Comparison of ENCODE assay signal across 1 cellular context in the genomic region with DNA sequence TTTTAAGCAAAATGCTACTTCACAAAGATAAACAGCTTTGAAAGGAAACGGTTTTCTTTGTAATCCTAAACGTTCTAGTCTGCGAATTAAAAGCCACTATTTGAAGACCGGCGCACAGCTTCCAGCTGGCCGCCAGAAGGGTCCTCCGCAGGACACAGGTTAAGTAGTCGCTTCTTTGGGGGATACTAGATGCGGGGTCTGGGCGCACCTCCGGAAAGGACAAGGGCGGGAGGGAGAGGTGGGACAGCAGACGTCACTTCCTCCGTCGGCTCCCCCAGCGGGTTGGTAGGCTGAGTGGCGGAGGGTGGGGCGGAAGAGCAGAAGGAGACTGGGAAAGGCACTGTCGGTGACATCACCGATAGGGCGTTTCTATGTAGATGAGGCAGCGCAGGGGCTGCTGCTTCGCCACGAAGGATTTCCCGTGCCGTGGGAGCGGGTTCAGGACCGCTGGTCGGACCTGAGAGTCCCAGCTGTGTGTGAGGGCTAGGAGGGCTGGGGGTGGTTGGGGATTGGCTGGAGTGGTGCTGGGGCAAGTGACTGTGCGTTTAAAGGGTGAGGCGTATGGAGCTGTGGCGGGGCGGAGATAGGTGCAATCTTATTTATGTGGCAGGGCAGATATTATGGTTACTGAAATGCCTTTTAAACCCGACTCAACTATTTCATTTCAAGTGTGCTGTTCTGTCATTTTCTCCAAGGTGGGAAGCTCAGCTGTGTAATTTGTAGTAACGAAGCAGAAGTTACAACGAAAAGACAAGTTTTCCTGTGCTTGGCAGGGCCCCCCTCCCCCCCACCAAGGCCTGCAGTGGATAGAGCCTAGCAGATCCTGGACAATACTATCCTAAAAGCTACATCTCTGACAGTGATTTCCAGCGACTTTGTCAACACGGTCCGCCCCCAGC.
TF ChIP-seq lines count a peak whose summit lies in the region.
"Not testable (repeated sequence)": the region's sequence is repeated elsewhere in the genome, so short reads cannot be mapped to it uniquely, and the experiment has no call there.

No MANE protein-coding gene starts in this region.

TF ChIP-seq in K562, 482 proteins besides CTCF, POLR2A, EP300 and RAD21 (continued from another document and continues in another):
- TF ChIP-seq, protein P1, sequence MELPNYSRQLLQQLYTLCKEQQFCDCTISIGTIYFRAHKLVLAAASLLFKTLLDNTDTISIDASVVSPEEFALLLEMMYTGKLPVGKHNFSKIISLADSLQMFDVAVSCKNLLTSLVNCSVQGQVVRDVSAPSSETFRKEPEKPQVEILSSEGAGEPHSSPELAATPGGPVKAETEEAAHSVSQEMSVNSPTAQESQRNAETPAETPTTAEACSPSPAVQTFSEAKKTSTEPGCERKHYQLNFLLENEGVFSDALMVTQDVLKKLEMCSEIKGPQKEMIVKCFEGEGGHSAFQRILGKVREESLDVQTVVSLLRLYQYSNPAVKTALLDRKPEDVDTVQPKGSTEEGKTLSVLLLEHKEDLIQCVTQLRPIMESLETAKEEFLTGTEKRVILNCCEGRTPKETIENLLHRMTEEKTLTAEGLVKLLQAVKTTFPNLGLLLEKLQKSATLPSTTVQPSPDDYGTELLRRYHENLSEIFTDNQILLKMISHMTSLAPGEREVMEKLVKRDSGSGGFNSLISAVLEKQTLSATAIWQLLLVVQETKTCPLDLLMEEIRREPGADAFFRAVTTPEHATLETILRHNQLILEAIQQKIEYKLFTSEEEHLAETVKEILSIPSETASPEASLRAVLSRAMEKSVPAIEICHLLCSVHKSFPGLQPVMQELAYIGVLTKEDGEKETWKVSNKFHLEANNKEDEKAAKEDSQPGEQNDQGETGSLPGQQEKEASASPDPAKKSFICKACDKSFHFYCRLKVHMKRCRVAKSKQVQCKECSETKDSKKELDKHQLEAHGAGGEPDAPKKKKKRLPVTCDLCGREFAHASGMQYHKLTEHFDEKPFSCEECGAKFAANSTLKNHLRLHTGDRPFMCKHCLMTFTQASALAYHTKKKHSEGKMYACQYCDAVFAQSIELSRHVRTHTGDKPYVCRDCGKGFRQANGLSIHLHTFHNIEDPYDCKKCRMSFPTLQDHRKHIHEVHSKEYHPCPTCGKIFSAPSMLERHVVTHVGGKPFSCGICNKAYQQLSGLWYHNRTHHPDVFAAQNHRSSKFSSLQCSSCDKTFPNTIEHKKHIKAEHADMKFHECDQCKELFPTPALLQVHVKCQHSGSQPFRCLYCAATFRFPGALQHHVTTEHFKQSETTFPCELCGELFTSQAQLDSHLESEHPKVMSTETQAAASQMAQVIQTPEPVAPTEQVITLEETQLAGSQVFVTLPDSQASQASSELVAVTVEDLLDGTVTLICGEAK (IDR thresholded peaks at IDR 0.05), result peak; percentile 50; the same call in 1 of the 2 replicates
- TF ChIP-seq, protein P1 (CRISPR knock-in tag; IDR thresholded peaks at IDR 0.05), result not testable (repeated sequence)
- TF ChIP-seq NFIC (IDR thresholded peaks at IDR 0.05) (peak; percentile 81), ZNF253 (CRISPR knock-in tag; conservative IDR thresholded peaks at IDR 0.05) (peak; percentile 93), ZNF57 (CRISPR knock-in tag; IDR thresholded peaks at IDR 0.05) (peak; percentile 88), HLTF (IDR thresholded peaks at IDR 0.05) (peak; percentile 50; the same call in 1 of the 2 replicates), ETV1 (tag; conservative IDR thresholded peaks at IDR 0.05; ENCODE audit: low read depth) (0 out of 2 replicates have a peak, but pooled peaks have one; percentile 18), HCFC1 (IDR thresholded peaks at IDR 0.05; ENCODE audit: low read depth, low read length) (peak; percentile 61), THAP12 (CRISPR knock-in tag; IDR thresholded peaks at IDR 0.05) (peak; percentile 97), SMAD1 (IDR thresholded peaks at IDR 0.05; ENCODE audit: low read depth, low read length, partially characterized antibody) (peak; percentile 98), ZNF717 (CRISPR knock-in tag; IDR thresholded peaks at IDR 0.05) (peak; percentile 96), CREM (IDR thresholded peaks at IDR 0.05; ENCODE audit: low read depth) (peak; percentile 71), MED1 (CRISPR knock-in tag; IDR thresholded peaks at IDR 0.05; ENCODE audit: borderline replicate concordance) (peak; percentile 93; the same call in 1 of the 2 replicates), ATF7 (IDR thresholded peaks at IDR 0.05) (peak; percentile 94), ILF3 (IDR thresholded peaks at IDR 0.05; ENCODE audit: borderline replicate concordance) (peak; percentile 99), HIVEP1 (CRISPR knock-in tag; IDR thresholded peaks at IDR 0.05) (peak; percentile 71; the same call in 1 of the 2 replicates), SIN3A (IDR thresholded peaks at IDR 0.05; ENCODE audit: borderline replicate concordance in 2 of 2, control insufficient read depth in 1 of 2, low read depth in 2 of 2, low read length in 2 of 2) (peak; percentile 68 to 93; a peak in 3 of 4 replicates), NONO (IDR thresholded peaks at IDR 0.05; ENCODE audit: low read depth in 2 of 2, low read length in 1 of 2) (peak in 1 of 2 experiments; percentile 93; a peak in 2 of 4 replicates), MLLT1 (IDR thresholded peaks at IDR 0.05) (peak; percentile 90 to 91), KDM4B (IDR thresholded peaks at IDR 0.05; ENCODE audit: borderline replicate concordance in 2 of 2, low read depth in 1 of 2) (peak in 1 of 2 experiments; percentile 99; a peak in 2 of 4 replicates), RNF2 (IDR thresholded peaks at IDR 0.05) (peak; percentile 98), ARID1B (IDR thresholded peaks at IDR 0.05) (peak; percentile 51), HDAC6 (IDR thresholded peaks at IDR 0.05; ENCODE audit: low read depth, low read length) (peak; percentile 78; the same call in 1 of the 2 replicates), TARDBP (IDR thresholded peaks at IDR 0.05) (peak; percentile 34; the same call in 1 of the 2 replicates), CREB5 (CRISPR knock-in tag; IDR thresholded peaks at IDR 0.05) (peak; percentile 86), ZNF655 (CRISPR knock-in tag; IDR thresholded peaks at IDR 0.05) (peak; percentile 94), NCOA1 (IDR thresholded peaks at IDR 0.05; ENCODE audit: low read depth) (peak; percentile 39; the same call in 1 of the 2 replicates), ARHGAP35 (IDR thresholded peaks at IDR 0.05; ENCODE audit: partially characterized antibody) (peak; percentile 97), TOE1 (IDR thresholded peaks at IDR 0.05; ENCODE audit: borderline replicate concordance) (peak; percentile 84), HMG20B (CRISPR knock-in tag; IDR thresholded peaks at IDR 0.05) (peak; percentile 95), NCOA4 (IDR thresholded peaks at IDR 0.05; ENCODE audit: partially characterized antibody) (peak; percentile 91), NR2F6 (CRISPR knock-in tag; IDR thresholded peaks at IDR 0.05) (peak; percentile 95)
- TF ChIP-seq, protein P2, sequence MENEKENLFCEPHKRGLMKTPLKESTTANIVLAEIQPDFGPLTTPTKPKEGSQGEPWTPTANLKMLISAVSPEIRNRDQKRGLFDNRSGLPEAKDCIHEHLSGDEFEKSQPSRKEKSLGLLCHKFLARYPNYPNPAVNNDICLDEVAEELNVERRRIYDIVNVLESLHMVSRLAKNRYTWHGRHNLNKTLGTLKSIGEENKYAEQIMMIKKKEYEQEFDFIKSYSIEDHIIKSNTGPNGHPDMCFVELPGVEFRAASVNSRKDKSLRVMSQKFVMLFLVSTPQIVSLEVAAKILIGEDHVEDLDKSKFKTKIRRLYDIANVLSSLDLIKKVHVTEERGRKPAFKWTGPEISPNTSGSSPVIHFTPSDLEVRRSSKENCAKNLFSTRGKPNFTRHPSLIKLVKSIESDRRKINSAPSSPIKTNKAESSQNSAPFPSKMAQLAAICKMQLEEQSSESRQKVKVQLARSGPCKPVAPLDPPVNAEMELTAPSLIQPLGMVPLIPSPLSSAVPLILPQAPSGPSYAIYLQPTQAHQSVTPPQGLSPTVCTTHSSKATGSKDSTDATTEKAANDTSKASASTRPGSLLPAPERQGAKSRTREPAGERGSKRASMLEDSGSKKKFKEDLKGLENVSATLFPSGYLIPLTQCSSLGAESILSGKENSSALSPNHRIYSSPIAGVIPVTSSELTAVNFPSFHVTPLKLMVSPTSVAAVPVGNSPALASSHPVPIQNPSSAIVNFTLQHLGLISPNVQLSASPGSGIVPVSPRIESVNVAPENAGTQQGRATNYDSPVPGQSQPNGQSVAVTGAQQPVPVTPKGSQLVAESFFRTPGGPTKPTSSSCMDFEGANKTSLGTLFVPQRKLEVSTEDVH (IDR thresholded peaks at IDR 0.05; ENCODE audit: low read depth, partially characterized antibody), result peak; percentile 46
- TF ChIP-seq, protein P3, sequence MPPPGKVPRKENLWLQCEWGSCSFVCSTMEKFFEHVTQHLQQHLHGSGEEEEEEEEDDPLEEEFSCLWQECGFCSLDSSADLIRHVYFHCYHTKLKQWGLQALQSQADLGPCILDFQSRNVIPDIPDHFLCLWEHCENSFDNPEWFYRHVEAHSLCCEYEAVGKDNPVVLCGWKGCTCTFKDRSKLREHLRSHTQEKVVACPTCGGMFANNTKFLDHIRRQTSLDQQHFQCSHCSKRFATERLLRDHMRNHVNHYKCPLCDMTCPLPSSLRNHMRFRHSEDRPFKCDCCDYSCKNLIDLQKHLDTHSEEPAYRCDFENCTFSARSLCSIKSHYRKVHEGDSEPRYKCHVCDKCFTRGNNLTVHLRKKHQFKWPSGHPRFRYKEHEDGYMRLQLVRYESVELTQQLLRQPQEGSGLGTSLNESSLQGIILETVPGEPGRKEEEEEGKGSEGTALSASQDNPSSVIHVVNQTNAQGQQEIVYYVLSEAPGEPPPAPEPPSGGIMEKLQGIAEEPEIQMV (tag; conservative IDR thresholded peaks at IDR 0.05; ENCODE audit: low read depth), result peak; percentile 44; the same call in 1 of the 2 replicates
- TF ChIP-seq TOE1 (CRISPR knock-in tag; IDR thresholded peaks at IDR 0.05; ENCODE audit: borderline replicate concordance, low read depth), result not testable (repeated sequence)
